In genomic region chr6:45327956-45328522, GRCh38 we compare ENCODE assay signal across 10 cellular contexts. TPM values are rescaled to one million over a fixed set of nuclear protein-coding genes. Genes with fewer than 3 reads are reported as not detected.
A peak's percentile ranks its signal among the peaks of the same experiment; 100 is the strongest.
DNase-seq lines count a peak whose midpoint lies in the region; ATAC-seq lines count a peak whose summit lies in the region.
"Had no signal": no experiment of that assay in that cellular context is flagged by ENCODE, and none has a peak within 500 bp of the region (broad histone marks: within the 10 kb centered on the region; RNA-seq: fewer than 3 reads in every experiment).

RUNX2 (plus strand) TSS chr6:45328330; CDS start chr6:45328727, 397 bp downstream.

- ATAC-seq in T-helper 17 cell (no peak), GM19328 (IDR thresholded peaks at IDR 0.05; ENCODE audit: unreplicated experiment) (no peak), HG02840 (IDR thresholded peaks at IDR 0.05; ENCODE audit: low FRiP score, unreplicated experiment) (no peak)

- H3K4me3 Mint-ChIP-seq in T-helper 17 cell: peak within 1 kb of the TSS; percentile 57
- H3K4me3 Mint-ChIP-seq: activated B cell treated with CpG ODN at 0.5 μM for 24 hours had no signal

- DNase-seq in HCEC 1CT (peak; percentile 67), T-helper 17 cell (no peak), foreskin melanocyte (peak; percentile 32), putamen (ENCODE audit: low spot score) (no peak), RKO (ENCODE audit: low spot score) (no peak)
- DNase-seq: activated B cell treated with CpG ODN at 0.5 μM for 24 hours, H7 had no signal

- H3K27me3 ChIP-seq in skeletal muscle tissue (ENCODE audit: control insufficient read depth in 3 of 3, insufficient read depth in 3 of 3, low read length in 3 of 3): no peaks in the 10 kb centered on the region

- H3K9me3 ChIP-seq in T-helper 17 cell (ENCODE audit: control insufficient read depth, low read length, poor library complexity, severe bottlenecking) (no peaks in the 10 kb centered on the region), skeletal muscle tissue (ENCODE audit: control insufficient read depth in 3 of 3, low read length in 3 of 3) (no peaks in the 10 kb centered on the region)

- no peaks in the 10 kb centered on the region for H3K4me1 ChIP-seq in skeletal muscle tissue (ENCODE audit: control insufficient read depth in 3 of 3, insufficient read depth in 3 of 3, low read length in 3 of 3)

- H3K36me3 ChIP-seq in skeletal muscle tissue (ENCODE audit: control insufficient read depth in 3 of 3, insufficient read depth in 3 of 3, low read length in 3 of 3): no peaks in the 10 kb centered on the region

- H3K4me1 Mint-ChIP-seq in T-helper 17 cell: peaks cover 12% of the 10 kb centered on the region

- H3K27ac Mint-ChIP-seq in T-helper 17 cell: peak within 1 kb of the TSS; percentile 41
- H3K27ac Mint-ChIP-seq: activated B cell treated with CpG ODN at 0.5 μM for 24 hours had no signal

- H3K27me3 Mint-ChIP-seq in T-helper 17 cell: no peaks in the 10 kb centered on the region
- H3K27me3 Mint-ChIP-seq: activated B cell treated with CpG ODN at 0.5 μM for 24 hours had no signal

- H3K36me3 Mint-ChIP-seq in T-helper 17 cell (ENCODE audit: low read depth): no peaks in the 10 kb centered on the region

- peak within 1 kb of the TSS; percentile 23 to 40 (median 38) for H3K4me3 ChIP-seq in skeletal muscle tissue (ENCODE audit: low read length in 3 of 3)

- peak within 1 kb of the TSS in 2 of 3 donors; percentile 0 to 44 for H3K9ac ChIP-seq in skeletal muscle tissue (ENCODE audit: low read depth in 1 of 3, low read length in 3 of 3)

- H3K27ac ChIP-seq in skeletal muscle tissue (ENCODE audit: low read depth, low read length): no peak within 1 kb of the TSS

RNA-seq across cellular contexts. Expression of gene RUNX2, which starts in this region (rescaled TPM):
- total RNA-seq in T-helper 17 cell (10 to 100 TPM; 47.6 to 50.8 TPM), skeletal muscle tissue (0.52 TPM)

Comparison
In these comparisons a context has a peak if more than half of its experiments do, and no peak if none do; other contexts are left out.
1. RNA of gene RUNX2 (total RNA-seq): 47.6 to 50.8 TPM in T-helper 17 cell; 0.52 TPM in skeletal muscle tissue (single experiment); every median in the first group is over 10 times any median in the second.
2. DNase-seq: peak in HCEC 1CT (single experiment) and foreskin melanocyte (single experiment); none in T-helper 17 cell (0 of 3), putamen (single experiment) and RKO (single experiment).